ENCODE assay signal across 31 cellular contexts in genomic region chr4:138828926-138829325, GRCh38.
"Had no signal": no experiment of that assay in that cellular context is flagged by ENCODE, and none has a peak within 500 bp of the region (broad histone marks: within the 10 kb centered on the region; RNA-seq: fewer than 3 reads in every experiment).

No MANE protein-coding gene starts in this region.

- H3K4me3 ChIP-seq: ascending aorta, cardiac muscle cell, MG63, SJSA1 had no signal

- H3K4me2 ChIP-seq: SK-N-SH had no signal

- H3K4me1 ChIP-seq: ascending aorta, SJSA1 had no signal

- H3K36me3 ChIP-seq: ascending aorta, cardiac muscle cell, MG63, SJSA1 had no signal

- ATAC-seq: activated CD4-positive, alpha-beta T cell treated with anti-CD3 and anti-CD28 coated beads for 36 hours; activated CD4-positive, CD25-positive, alpha-beta regulatory T cell treated with anti-CD3 and anti-CD28 coated beads, Interleukin-2, amount 50 U/mL, for 24 hours; activated CD8-positive, alpha-beta T cell treated with anti-CD3 and anti-CD28 coated beads, Interleukin-2, amount 10 ng/mL, durations not matched to agents 7 days and 5 days; WTC11 had no signal

- H3K27ac ChIP-seq: ascending aorta, cardiac muscle cell, SJSA1 had no signal

- H3K9me2 ChIP-seq: SK-N-SH had no signal

- DNase-seq: activated CD4-positive, alpha-beta T cell treated with anti-CD3 and anti-CD28 coated beads for 36 hours; activated CD4-positive, alpha-beta T cell treated with anti-CD3 and anti-CD28 coated beads, Interleukin-2, amount 10 ng/mL, durations not matched to agents 7 days and 5 days; activated CD4-positive, alpha-beta T cell treated with anti-CD3 and anti-CD28 coated beads, Interleukin-2, amount 50 U/mL, for 48 hours; activated CD8-positive, alpha-beta T cell treated with anti-CD3 and anti-CD28 coated beads, Interleukin-2, amount 10 ng/mL, durations not matched to agents 7 days and 5 days; activated gamma-delta T cell; activated naive CD4-positive, alpha-beta T cell treated with Interleukin-2 at 50 U/mL for 16 hours; activated naive CD8-positive, alpha-beta T cell treated with anti-CD3 and anti-CD28 coated beads, Interleukin-2, amount 10 ng/mL, durations not matched to agents 7 days and 5 days; activated T-cell treated with anti-CD3 and anti-CD28 coated beads, Interleukin-2, amount 50 U/mL, for 24 hours; amygdala; cerebellar nuclear complex; Kasumi-1; KBM-7; MG63; NCI-H1048; NCI-H1105 treated with DMSO at 0.1 percent for 48 hours; NCI-H1436; NCI-H1694; NCI-H1930; NCI-H2081 treated with DMSO at 0.1 percent for 48 hours; NCI-H2171 treated with DMSO at 0.1 percent for 48 hours; NCI-H2227 treated with DMSO at 0.1 percent for 48 hours; NCI-H446; NCI-H510A treated with DMSO at 0.1 percent for 48 hours; OCI-M1; SHP77 treated with DMSO at 0.1 percent for 48 hours; SK-N-SH had no signal

- H3K9me3 ChIP-seq: ascending aorta, MG63, SJSA1, SK-N-SH had no signal

- H3K27me3 ChIP-seq: ascending aorta, cardiac muscle cell, MG63 had no signal
